In the genomic region with DNA sequence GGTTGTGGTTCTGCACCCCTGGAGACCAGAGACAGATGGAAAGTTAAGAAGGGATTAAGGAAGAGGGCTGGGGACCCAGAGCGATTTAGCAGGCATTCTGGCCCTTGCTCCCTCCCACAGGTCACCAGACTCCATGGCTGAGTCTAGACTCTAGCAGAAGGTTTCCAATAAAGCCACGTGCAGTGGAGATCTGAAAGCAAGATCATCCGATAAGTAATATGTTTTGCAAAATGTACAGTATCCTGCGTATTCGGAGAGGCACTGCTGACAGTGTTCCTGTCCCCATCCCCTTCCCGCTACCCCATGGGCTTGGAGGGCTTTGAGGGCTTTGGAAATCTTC, we compare ENCODE assay signal across 10 cellular contexts. TPM values are rescaled to one million over a fixed set of nuclear protein-coding genes. Genes with fewer than 3 reads are reported as not detected.
DNase-seq lines count a peak whose midpoint lies in the region; ATAC-seq, FAIRE-seq and TF ChIP-seq lines count a peak whose summit lies in the region.
"Had no signal": no experiment of that assay in that cellular context is flagged by ENCODE, and none has a peak within 500 bp of the region (broad histone marks: within the 10 kb centered on the region; RNA-seq: fewer than 3 reads in every experiment).

No MANE protein-coding gene starts in this region.

- intact Hi-C loops in activated CD4-positive, alpha-beta memory T cell treated with anti-CD3 and anti-CD28 coated beads for 36 hours (cut with micrococcal nuclease), result loop anchor here (1.0 to 10.0 kb wide), 3 partner anchors 9 to 783 kb away; a partner anchor contains a TSS
- intact Hi-C loops in stomach (cut with DNase I; ENCODE audit: low total_unique reads), result no loop called here

- H3K9me3 Mint-ChIP-seq in activated CD4-positive, alpha-beta memory T cell treated with anti-CD3 and anti-CD28 coated beads for 36 hours, result no peaks in the 10 kb centered on the region

- peaks cover 11% of the 10 kb centered on the region for H3K4me1 ChIP-seq in iPS-15b (ENCODE audit: control insufficient read depth, insufficient read depth, low read length)
- H3K4me1 ChIP-seq in stomach, result peaks cover 18 to 40% (median 28%) of the 10 kb centered on the region in 4 donors

- no peak for TF ChIP-seq POLR2A in stomach (IDR thresholded peaks at IDR 0.05)
- TF ChIP-seq POLR2A in H54 (IDR thresholded peaks at IDR 0.05; ENCODE audit: low read depth, low read length), result no peak

- H3K9ac ChIP-seq in iPS-15b (ENCODE audit: low read depth, low read length), result no peak overlapping the region

- peaks cover 58% of the 10 kb centered on the region for H3K4me1 Mint-ChIP-seq in activated CD4-positive, alpha-beta memory T cell treated with anti-CD3 and anti-CD28 coated beads for 36 hours (ENCODE audit: low read depth)

- H3K27me3 Mint-ChIP-seq in activated CD4-positive, alpha-beta memory T cell treated with anti-CD3 and anti-CD28 coated beads for 36 hours, result no peaks in the 10 kb centered on the region

- peak overlapping the region; percentile 79 to 89 (median 85) for H3K27ac ChIP-seq in stomach
- H3K27ac ChIP-seq: C4-2B had no signal

- FAIRE-seq in H54 (lab: Jason Lieb, UNC), result no peak
- FAIRE-seq: TTC549 had no signal

- peak overlapping the region; percentile 80 for H3K4me3 ChIP-seq in iPS-15b (ENCODE audit: low read depth, low read length)
- peak overlapping the region; percentile 70 to 82 (median 74) for H3K4me3 ChIP-seq in stomach

- CTCF ChIA-PET in activated CD4-positive, alpha-beta memory T cell treated with anti-CD3 and anti-CD28 coated beads for 36 hours (lab: Charles Lee), result interaction anchor here (1.0 to 2.4 kb wide), 6 partner anchors 9 to 82 kb away, joined by 3 to 9 read pairs (median 6); no protein-coding TSS in a partner anchor

- no peak overlapping the region for H3K27ac Mint-ChIP-seq in activated CD4-positive, alpha-beta memory T cell treated with anti-CD3 and anti-CD28 coated beads for 36 hours

- no peak for TF ChIP-seq EP300 in stomach (IDR thresholded peaks at IDR 0.05)

- 4 to 23% (median 16%) methylated on average over 6 of the region's 6 CpGs for WGBS in stomach, 5 donors

- H3K4me3 Mint-ChIP-seq in activated CD4-positive, alpha-beta memory T cell treated with anti-CD3 and anti-CD28 coated beads for 36 hours, result peak overlapping the region; percentile 89

- peaks cover 24% of the 10 kb centered on the region for H3K27me3 ChIP-seq in iPS-15b (ENCODE audit: control insufficient read depth, insufficient read depth, low read length)
- peaks cover 0 to 12% (median 3%) of the 10 kb centered on the region in 3 donors for H3K27me3 ChIP-seq in stomach

- no peak for ATAC-seq in GM21528 (IDR thresholded peaks at IDR 0.05; ENCODE audit: low FRiP score, unreplicated experiment)
- ATAC-seq in GM21737 (IDR thresholded peaks at IDR 0.05; ENCODE audit: unreplicated experiment), result no peak

- POLR2A ChIA-PET in activated CD4-positive, alpha-beta memory T cell treated with anti-CD3 and anti-CD28 coated beads for 36 hours (lab: Charles Lee), result interaction anchor here (0.9 to 2.0 kb wide), 6 partner anchors 9 to 58 kb away, joined by 3 to 27 read pairs (median 10); no protein-coding TSS in a partner anchor

- no peak for TF ChIP-seq CTCF in stomach (IDR thresholded peaks at IDR 0.05)

- H3K36me3 ChIP-seq in iPS-15b (ENCODE audit: control insufficient read depth, insufficient read depth, low read length) (no peaks in the 10 kb centered on the region), stomach (no peaks in the 10 kb centered on the region)

- no peaks in the 10 kb centered on the region for H3K9me3 ChIP-seq in iPS-15b (ENCODE audit: control insufficient read depth, insufficient read depth, low read length)
- H3K9me3 ChIP-seq in stomach, result no peaks in the 10 kb centered on the region

- H3K36me3 Mint-ChIP-seq in activated CD4-positive, alpha-beta memory T cell treated with anti-CD3 and anti-CD28 coated beads for 36 hours, result peaks cover 9% of the 10 kb centered on the region

- peak; percentile 93 for DNase-seq in NCI-H524 treated with DMSO at 0.1 percent for 48 hours (lab: John Stamatoyannopoulos, UW)
- no peak for DNase-seq in NCI-H524 (lab: John Stamatoyannopoulos, UW)
- no peak for DNase-seq in activated CD4-positive, alpha-beta memory T cell treated with anti-CD3 and anti-CD28 coated beads for 36 hours
- no peak for DNase-seq in stomach
- DNase-seq in H54 (ENCODE audit: insufficient read length, low spot score), result no peak

RNA-seq across cellular contexts. Expression of a gene that starts 0.5 kb away (rescaled TPM):
- total RNA-seq in activated CD4-positive, alpha-beta memory T cell treated with anti-CD3 and anti-CD28 coated beads for 36 hours, result 10 to 100 TPM; 20.0 to 22.7 TPM
- total RNA-seq in stomach, result 10 to 100 TPM in 4 of 5 donors, 1 to 10 TPM in 1; 8.9 to 19.8 (median 14.9) TPM
- polyA plus RNA-seq in stomach, result 1 to 10 TPM in 1 of 3 donors, under 1 TPM in 2; 0.40 to 1.1 (median 0.92) TPM
